Comparison of ENCODE assay signal across 8 cellular contexts in genomic region chr7:1531263-1531978, GRCh38. TPM values are rescaled to one million over a fixed set of nuclear protein-coding genes. Genes with fewer than 3 reads are reported as not detected.
A peak's percentile ranks its signal among the peaks of the same experiment; 100 is the strongest.
DNase-seq lines count a peak whose midpoint lies in the region; ATAC-seq and TF ChIP-seq lines count a peak whose summit lies in the region.

No MANE protein-coding gene starts in this region.

- H3K36me3 ChIP-seq in endocrine pancreas (ENCODE audit: control insufficient read depth, insufficient read depth, low read length) = no peaks in the 10 kb centered on the region
- H3K36me3 ChIP-seq in muscle layer of duodenum (ENCODE audit: control insufficient read depth in 1 of 2, insufficient read depth in 2 of 2, low read length in 2 of 2) = peaks cover 0 to 3% of the 10 kb centered on the region in 2 donors
- no peaks in the 10 kb centered on the region for H3K36me3 ChIP-seq in vagina

- TF ChIP-seq CTCF in GM12864 (IDR thresholded peaks at IDR 0.05; ENCODE audit: low read depth, low read length, missing control alignments) (no peak), vagina (IDR thresholded peaks at IDR 0.05) (no peak)

- peak; percentile 18 for ATAC-seq in HG03175 (IDR thresholded peaks at IDR 0.05; ENCODE audit: unreplicated experiment)

- peak overlapping the region; percentile 73 for H3K9ac ChIP-seq in endocrine pancreas (ENCODE audit: control insufficient read depth, insufficient read depth, low read length)

- H3K27ac ChIP-seq in muscle layer of duodenum (ENCODE audit: low read length) (peak overlapping the region; percentile 97), vagina (peak overlapping the region; percentile 99)

- DNase-seq in GM12864 (ENCODE audit: low read depth) (no peak), vagina (ENCODE audit: extremely low spot score in 2 of 2) (no peak), NCI-H1436 treated with DMSO at 0.1 percent for 48 hours (lab: John Stamatoyannopoulos, UW) (no peak), A172 (ENCODE audit: low spot score) (no peak)
- DNase-seq in activated CD4-positive, alpha-beta T cell treated with anti-CD3 and anti-CD28 coated beads for 4 hours = peak; percentile 40 to 54

- no peaks in the 10 kb centered on the region for H3K9me3 ChIP-seq in endocrine pancreas (ENCODE audit: control insufficient read depth, low read length)
- no peaks in the 10 kb centered on the region for H3K9me3 ChIP-seq in muscle layer of duodenum (ENCODE audit: control insufficient read depth in 1 of 2, low read length in 2 of 2)
- H3K9me3 ChIP-seq in vagina = no peaks in the 10 kb centered on the region

- intact Hi-C loops in vagina (cut with DNase I) = loop anchor here (5.0 kb wide), 1 partner anchor 41 kb away; the partner anchor contains the start of gene PSMG3

- no peak for TF ChIP-seq POLR2A in vagina (IDR thresholded peaks at IDR 0.05)

- H3K27me3 ChIP-seq in endocrine pancreas (ENCODE audit: control insufficient read depth, insufficient read depth, low read length) = peaks cover 2% of the 10 kb centered on the region
- no peaks in the 10 kb centered on the region for H3K27me3 ChIP-seq in muscle layer of duodenum (ENCODE audit: low read depth, low read length)
- no peaks in the 10 kb centered on the region for H3K27me3 ChIP-seq in vagina

- H3K4me3 ChIP-seq in GM12864 (ENCODE audit: low read depth, low read length) (peak overlapping the region; percentile 81), endocrine pancreas (ENCODE audit: control insufficient read depth, insufficient read depth, low read length) (peak overlapping the region; percentile 61), muscle layer of duodenum (ENCODE audit: low read depth in 1 of 2, low read length in 2 of 2) (peak overlapping the region; percentile 63 to 74), vagina (peak overlapping the region; percentile 70 to 95)

- H3K4me1 ChIP-seq in endocrine pancreas (ENCODE audit: control insufficient read depth, insufficient read depth, low read length) (no peaks in the 10 kb centered on the region), muscle layer of duodenum (ENCODE audit: control insufficient read depth in 1 of 2, insufficient read depth in 2 of 2, low read length in 2 of 2) (peaks cover 9 to 28% of the 10 kb centered on the region in 2 donors), vagina (peaks cover 56% of the 10 kb centered on the region)

RNA-seq across cellular contexts. Expression of gene MAFK, which starts 0.9 kb away (rescaled TPM):
- 30.0 TPM for total RNA-seq in vagina
- total RNA-seq in A172 (2014; rRNA removed; shearing (Covaris generic)) = 49.6 and 54.3 TPM in 2 replicates

RNA-seq across cellular contexts. Expression of gene TMEM184A, which starts 24.6 kb away (rescaled TPM):
- 129 TPM for total RNA-seq in vagina
- 2.7 and 3.6 TPM in 2 replicates for total RNA-seq in A172 (2014; rRNA removed; shearing (Covaris generic))

RNA-seq across cellular contexts. Expression of gene INTS1, which starts 27.2 kb away (rescaled TPM):
- 67.3 TPM for total RNA-seq in vagina
- total RNA-seq in A172 (2014; rRNA removed; shearing (Covaris generic)) = 45.3 and 49.6 TPM in 2 replicates

RNA-seq across cellular contexts. Expression of gene PSMG3, which starts 38.4 kb away (rescaled TPM):
- 49.6 TPM for total RNA-seq in vagina
- 91.0 and 138 TPM in 2 replicates for total RNA-seq in A172 (2014; rRNA removed; shearing (Covaris generic))

Comparison
In these comparisons a context has a peak if more than half of its experiments do, and no peak if none do; other contexts are left out.
1. DNase-seq: peak in activated CD4-positive, alpha-beta T cell treated with anti-CD3 and anti-CD28 coated beads for 4 hours (2 of 2); none in GM12864 (single experiment), vagina (0 of 2), NCI-H1436 treated with DMSO at 0.1 percent for 48 hours (single experiment) and A172 (single experiment).
2. RNA of gene TMEM184A, which starts 24.6 kb away (total RNA-seq): 129 TPM in vagina (single experiment); 2.7 to 3.6 TPM in A172; every median in the first group is over 10 times any median in the second.
3. Peak in every context shown above with its lines, with median percentiles within 50 percentile points of each other: H3K4me3 ChIP-seq.